Comparison of ENCODE assay signal across 1 cellular context in genomic region chr7:24227603-24228359, GRCh38.
TF ChIP-seq lines count a peak whose summit lies in the region.

No MANE protein-coding gene starts in this region.

TF ChIP-seq in HepG2, 621 proteins besides CTCF, POLR2A, EP300 and RAD21 (continued from another document):
- TF ChIP-seq POGK (CRISPR knock-in tag; conservative IDR thresholded peaks at IDR 0.05) = no peak
- no peak for TF ChIP-seq THAP7 (CRISPR knock-in tag; IDR thresholded peaks at IDR 0.05)
- no peak for TF ChIP-seq ZNF280B (CRISPR knock-in tag; IDR thresholded peaks at IDR 0.05; ENCODE audit: borderline replicate concordance)
- TF ChIP-seq ZNF589 (CRISPR knock-in tag; conservative IDR thresholded peaks at IDR 0.05) = no peak
- TF ChIP-seq CCAR2 (optimal IDR thresholded peaks at IDR 0.05; ENCODE audit: low read depth, low read length) = no peak
- no peak for TF ChIP-seq CREB1 (IDR thresholded peaks at IDR 0.05)
- TF ChIP-seq CREB1 (CRISPR knock-in tag; IDR thresholded peaks at IDR 0.05) = no peak
- TF ChIP-seq ZNF891 (CRISPR knock-in tag; IDR thresholded peaks at IDR 0.05) = no peak
- TF ChIP-seq ZNF3 (CRISPR knock-in tag; IDR thresholded peaks at IDR 0.05) = no peak
- TF ChIP-seq REXO4 (CRISPR knock-in tag; IDR thresholded peaks at IDR 0.05; ENCODE audit: borderline replicate concordance) = no peak
- no peak for TF ChIP-seq ZNF605 (CRISPR knock-in tag; IDR thresholded peaks at IDR 0.05)
TF ChIP-seq in HepG2: peak in this region for 0.
